ENCODE assay signal across 8 cellular contexts in the genomic region with DNA sequence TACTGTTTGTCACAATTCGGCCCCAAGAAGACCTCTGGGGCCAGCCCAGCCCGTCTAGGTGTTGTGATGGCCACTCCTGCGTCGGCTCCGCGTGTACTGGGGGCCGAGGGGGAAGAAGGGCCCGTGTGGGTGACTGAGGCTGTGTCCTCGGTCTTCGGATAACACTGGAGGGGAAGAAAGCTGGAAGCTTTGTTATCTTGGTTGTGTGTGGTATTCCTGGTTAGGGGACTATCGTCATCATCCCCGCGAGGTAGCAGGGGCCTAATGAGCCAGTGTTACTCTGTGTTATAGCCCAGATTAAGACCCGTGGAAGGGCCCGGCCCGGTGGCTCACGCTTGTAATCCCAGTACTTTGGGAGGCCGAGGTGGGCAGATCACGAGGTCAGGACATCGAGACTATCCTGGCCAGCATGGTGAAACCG. TPM values are rescaled to one million over a fixed set of nuclear protein-coding genes. Genes with fewer than 3 reads are reported as not detected.
DNase-seq lines count a peak whose midpoint lies in the region; ATAC-seq, FAIRE-seq and TF ChIP-seq lines count a peak whose summit lies in the region.

No MANE protein-coding gene starts in this region.

- H3K27me3 ChIP-seq in CD8-positive, alpha-beta memory T cell (ENCODE audit: insufficient read depth, low read length, poor library complexity, severe bottlenecking): no peaks in the 10 kb centered on the region
- H3K27me3 ChIP-seq in endodermal cell (ENCODE audit: control insufficient read depth, insufficient read depth, low read length, poor library complexity, severe bottlenecking) (no peaks in the 10 kb centered on the region), neuron (ENCODE audit: insufficient read depth, low read length) (no peaks in the 10 kb centered on the region)

- H3K4me1 ChIP-seq in CD8-positive, alpha-beta memory T cell (ENCODE audit: insufficient read depth, low read length): peaks cover 39% of the 10 kb centered on the region
- H3K4me1 ChIP-seq in endodermal cell (ENCODE audit: control insufficient read depth, insufficient read depth, low read length) (no peaks in the 10 kb centered on the region), neuron (ENCODE audit: insufficient read depth, low read length) (peaks cover 11% of the 10 kb centered on the region)

- peak overlapping the region; percentile 68 to 96 (median 90) for H3K27ac Mint-ChIP-seq in CD8-positive, alpha-beta memory T cell
- peak overlapping the region; percentile 97 for H3K27ac Mint-ChIP-seq in endodermal cell

- WGBS in endodermal cell (ENCODE audit: insufficient coverage in 1 of 2, insufficient read length in 1 of 2), 2 experiments: 37 to 41% methylated on average over 18 to 21 of the region's 21 CpGs

- H3K27ac ChIP-seq in CD8-positive, alpha-beta memory T cell (ENCODE audit: low read depth, low read length): peak overlapping the region; percentile 73
- no peak overlapping the region for H3K27ac ChIP-seq in endodermal cell (ENCODE audit: low read depth, low read length)

- no peaks in the 10 kb centered on the region for H3K27me3 Mint-ChIP-seq in CD8-positive, alpha-beta memory T cell
- no peaks in the 10 kb centered on the region for H3K27me3 Mint-ChIP-seq in endodermal cell (ENCODE audit: insufficient read depth)

- DNase-seq in CD8-positive, alpha-beta memory T cell: no peak
- DNase-seq in RKO (ENCODE audit: low spot score) (peak; percentile 39), endodermal cell (no peak), dedifferentiated amniotic fluid mesenchymal stem cell (ENCODE audit: extremely low spot score) (no peak), amygdala (lab: John Stamatoyannopoulos, UW) (no peak), frontal cortex (ENCODE audit: low spot score in 2 of 2) (no peak)

- POLR2A ChIA-PET in CD8-positive, alpha-beta memory T cell (lab: Charles Lee): no interaction called here

- H3K4me3 Mint-ChIP-seq in CD8-positive, alpha-beta memory T cell: peak overlapping the region; percentile 86 to 94 (median 90)
- peak overlapping the region; percentile 89 for H3K4me3 Mint-ChIP-seq in endodermal cell

- H3K4me3 ChIP-seq in CD8-positive, alpha-beta memory T cell (ENCODE audit: low read length): peak overlapping the region; percentile 74
- H3K4me3 ChIP-seq in endodermal cell (ENCODE audit: low read length): peak overlapping the region; percentile 98
- H3K4me3 ChIP-seq in neuron (ENCODE audit: low read length): peak overlapping the region; percentile 85

- peak overlapping the region; percentile 91 for H3K9ac ChIP-seq in endodermal cell (ENCODE audit: extremely low read depth, low read length, poor library complexity, severe bottlenecking)

- no peak for FAIRE-seq in frontal cortex (lab: Jason Lieb, UNC)

- no peaks in the 10 kb centered on the region for H3K9me3 Mint-ChIP-seq in CD8-positive, alpha-beta memory T cell
- H3K9me3 Mint-ChIP-seq in endodermal cell: no peaks in the 10 kb centered on the region

- peaks cover 39 to 58% (median 56%) of the 10 kb centered on the region in 3 donors for H3K4me1 Mint-ChIP-seq in CD8-positive, alpha-beta memory T cell
- H3K4me1 Mint-ChIP-seq in endodermal cell: peaks cover 5% of the 10 kb centered on the region

- no peak overlapping the region for H2AFZ ChIP-seq in neuron (ENCODE audit: low read depth, low read length)

- H3K36me3 Mint-ChIP-seq in CD8-positive, alpha-beta memory T cell: peaks cover 0 to 46% (median 5%) of the 10 kb centered on the region in 3 donors
- peaks cover 35% of the 10 kb centered on the region for H3K36me3 Mint-ChIP-seq in endodermal cell (ENCODE audit: low read depth)

- CTCF ChIA-PET in CD8-positive, alpha-beta memory T cell (lab: Charles Lee): interaction anchor here (3.0 kb wide), 1 partner anchor 65 kb away, joined by 8 read pairs; no protein-coding TSS in a partner anchor

- no peak for TF ChIP-seq CTCF in endodermal cell (conservative IDR thresholded peaks at IDR 0.05)

- H3K9me3 ChIP-seq in CD8-positive, alpha-beta memory T cell (ENCODE audit: low read length): no peaks in the 10 kb centered on the region
- H3K9me3 ChIP-seq in endodermal cell (ENCODE audit: control insufficient read depth, low read length): no peaks in the 10 kb centered on the region
- no peaks in the 10 kb centered on the region for H3K9me3 ChIP-seq in neuron (ENCODE audit: low read length)

- no peak for ATAC-seq in HG02852 (IDR thresholded peaks at IDR 0.05; ENCODE audit: unreplicated experiment)

- H3K36me3 ChIP-seq in CD8-positive, alpha-beta memory T cell (ENCODE audit: insufficient read depth, low read length): peaks cover 8% of the 10 kb centered on the region
- peaks cover 39% of the 10 kb centered on the region for H3K36me3 ChIP-seq in endodermal cell (ENCODE audit: control insufficient read depth, insufficient read depth, low read length)
- peaks cover 37% of the 10 kb centered on the region for H3K36me3 ChIP-seq in neuron (ENCODE audit: insufficient read depth, low read length)

RNA-seq across cellular contexts. Expression of a gene that starts 0.9 kb away (rescaled TPM):
- 10 to 100 TPM; 53.9 to 54.6 TPM for total RNA-seq in CD8-positive, alpha-beta memory T cell
- 38.5 TPM for polyA plus RNA-seq in CD8-positive, alpha-beta memory T cell
- total RNA-seq in endodermal cell (10 to 100 TPM; 71.3 to 86.0 TPM), frontal cortex (21.2 TPM)
- 46.8 TPM for polyA plus RNA-seq in endodermal cell (2013, experiment 1 of 2)
- 45.4 TPM for polyA plus RNA-seq in endodermal cell (2013, experiment 2 of 2)

RNA-seq across cellular contexts. Expression of a gene that starts 15.7 kb away (rescaled TPM):
- total RNA-seq in CD8-positive, alpha-beta memory T cell: 1 to 10 TPM; 6.4 to 6.7 TPM
- 16.8 TPM for polyA plus RNA-seq in CD8-positive, alpha-beta memory T cell
- 10 to 100 TPM in 1 of 2 donors, 1 to 10 TPM in 1; 9.7 to 11.1 TPM for total RNA-seq in endodermal cell
- 5.4 TPM for polyA plus RNA-seq in endodermal cell (2013, experiment 1 of 2)
- 5.5 TPM for polyA plus RNA-seq in endodermal cell (2013, experiment 2 of 2)
- 7.7 TPM for total RNA-seq in frontal cortex

RNA-seq across cellular contexts. Expression of a gene that starts 21.7 kb away (rescaled TPM):
- 10 to 100 TPM; 74.7 to 76.3 TPM for total RNA-seq in CD8-positive, alpha-beta memory T cell
- polyA plus RNA-seq in CD8-positive, alpha-beta memory T cell: 103 TPM
- 100 to 1,000 TPM in 1 of 2 donors, 10 to 100 TPM in 1; 92.3 to 102 TPM for total RNA-seq in endodermal cell
- 91.8 TPM for polyA plus RNA-seq in endodermal cell (2013, experiment 1 of 2)
- polyA plus RNA-seq in endodermal cell (2013, experiment 2 of 2): 91.2 TPM
- total RNA-seq in frontal cortex: 35.5 TPM

RNA-seq across cellular contexts. Expression of a gene that starts 29.6 kb away (rescaled TPM):
- total RNA-seq in CD8-positive, alpha-beta memory T cell: not detected
- 0.43 TPM for polyA plus RNA-seq in CD8-positive, alpha-beta memory T cell
- total RNA-seq in endodermal cell: under 1 TPM; 0.11 to 0.24 TPM
- 0.32 TPM for polyA plus RNA-seq in endodermal cell (2013, experiment 1 of 2)
- polyA plus RNA-seq in endodermal cell (2013, experiment 2 of 2): 0.33 TPM
- total RNA-seq in frontal cortex: 6.1 TPM

RNA-seq across cellular contexts. Expression of a gene that starts 37.0 kb away (rescaled TPM):
- 10 to 100 TPM; 34.6 to 39.8 TPM for total RNA-seq in CD8-positive, alpha-beta memory T cell
- polyA plus RNA-seq in CD8-positive, alpha-beta memory T cell: 22.9 TPM
- 10 to 100 TPM; 81.0 to 83.9 TPM for total RNA-seq in endodermal cell
- polyA plus RNA-seq in endodermal cell (2013, experiment 1 of 2): 25.6 TPM
- 26.4 TPM for polyA plus RNA-seq in endodermal cell (2013, experiment 2 of 2)
- 6.9 TPM for total RNA-seq in frontal cortex
